23 cellular contexts compared by ENCODE assay signal in the genomic region with DNA sequence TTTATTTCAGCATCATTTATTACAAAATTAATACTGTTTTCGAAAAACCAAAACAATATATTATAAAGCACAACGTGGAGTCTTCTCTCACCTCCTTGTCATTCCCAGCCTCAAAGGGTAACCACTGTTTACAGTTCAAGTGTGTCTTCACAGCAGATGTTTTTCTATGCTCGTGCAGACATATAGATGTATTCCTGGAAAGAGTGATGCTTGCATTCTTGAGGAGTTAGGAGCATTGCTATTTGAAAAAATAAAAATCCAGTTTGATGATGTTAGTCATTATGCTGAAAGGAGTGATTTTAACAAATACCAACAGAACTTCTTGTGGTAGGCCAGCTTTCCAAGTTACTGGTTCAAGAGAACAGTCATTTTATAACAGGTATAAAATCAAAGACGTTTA.
DNase-seq lines count a peak whose midpoint lies in the region; TF ChIP-seq lines count a peak whose summit lies in the region.
"Had no signal": no experiment of that assay in that cellular context is flagged by ENCODE, and none has a peak within 500 bp of the region (broad histone marks: within the 10 kb centered on the region; RNA-seq: fewer than 3 reads in every experiment).

No MANE protein-coding gene starts in this region.

- WGBS in testis, 2 donors: 55 to 63% methylated on average over 4 of the region's 4 CpGs

- DNase-seq in EH (ENCODE audit: low read depth) (peak; percentile 57), WERI-Rb-1 (no peak), fibroblast of mammary gland (ENCODE audit: low read depth) (peak; percentile 29), non-pigmented ciliary epithelial cell (ENCODE audit: low read depth) (peak; percentile 45), occipital lobe (lab: John Stamatoyannopoulos, UW) (no peak), testis (no peak), NCI-H1092 (lab: John Stamatoyannopoulos, UW) (no peak)
- DNase-seq: activated CD8-positive, alpha-beta T cell treated with anti-CD3 and anti-CD28 coated beads, Interleukin-2, amount 10 ng/mL, durations not matched to agents 7 days and 5 days; activated T-cell treated with anti-CD3 and anti-CD28 coated beads, Interleukin-2, amount 50 U/mL, for 1 hour; BE2C; heart left ventricle; KBM-7; left colon; mesendoderm; MM.1S; NCI-H1436 treated with DMSO at 0.1 percent for 48 hours; NCI-H2107; NCI-H510A; NK-92 treated with Interleukin-12 subunit alpha and Interleukin-12 subunit beta, amount 100 ng/mL, for 24 hours; PC-9; Right ventricle myocardium superior; stimulated activated naive CD8-positive, alpha-beta T cell treated with anti-CD3 and anti-CD28 coated beads, Interleukin-15, Interleukin-2, amounts not matched to agents 100 U/mL and 50 U/mL, for 24 hours; thyroid gland had no signal

- H3K4me3 ChIP-seq in WERI-Rb-1 (ENCODE audit: low read depth, low read length): no peak overlapping the region
- H3K4me3 ChIP-seq in fibroblast of mammary gland (ENCODE audit: control insufficient read depth, low read depth, low read length): no peak overlapping the region
- H3K4me3 ChIP-seq in testis: no peak overlapping the region
- H3K4me3 ChIP-seq: heart left ventricle, PC-9, thyroid gland had no signal

- intact Hi-C loops in testis (cut with DNase I; ENCODE audit: low total_unique reads): no loop called here

- H3K27me3 ChIP-seq in WERI-Rb-1 (ENCODE audit: insufficient read depth, low read depth, severe bottlenecking) (no peaks in the 10 kb centered on the region), testis (no peaks in the 10 kb centered on the region)
- H3K27me3 ChIP-seq: BE2C, heart left ventricle, thyroid gland had no signal

- H3K9me3 ChIP-seq in WERI-Rb-1 (ENCODE audit: severe bottlenecking) (no peaks in the 10 kb centered on the region), testis (no peaks in the 10 kb centered on the region)
- H3K9me3 ChIP-seq: BE2C, heart left ventricle, thyroid gland had no signal

- H3K36me3 ChIP-seq in WERI-Rb-1 (no peaks in the 10 kb centered on the region), testis (ENCODE audit: low read depth, missing control alignments) (no peaks in the 10 kb centered on the region)
- H3K36me3 ChIP-seq: BE2C, heart left ventricle, thyroid gland had no signal

- no peak for TF ChIP-seq CTCF in WERI-Rb-1 (IDR thresholded peaks at IDR 0.05; ENCODE audit: low read depth, low read length)
- TF ChIP-seq CTCF in fibroblast of mammary gland (conservative IDR thresholded peaks at IDR 0.05; ENCODE audit: control insufficient read depth, insufficient read depth, low read depth, low read length): no peak
- TF ChIP-seq CTCF in testis (IDR thresholded peaks at IDR 0.05): no peak

- H3K27ac ChIP-seq in WERI-Rb-1 (peak overlapping the region; percentile 44), testis (no peak overlapping the region)
- H3K27ac ChIP-seq: heart left ventricle, PC-9, thyroid gland had no signal

- no peak for TF ChIP-seq POLR2A in testis (IDR thresholded peaks at IDR 0.05)

- H3K4me1 ChIP-seq in testis: no peaks in the 10 kb centered on the region
- H3K4me1 ChIP-seq: thyroid gland had no signal

Comparison
In these comparisons a context has a peak if more than half of its experiments do, and no peak if none do; other contexts are left out.
1. DNase-seq: peak in EH (single experiment), fibroblast of mammary gland (single experiment) and non-pigmented ciliary epithelial cell (single experiment); none in WERI-Rb-1 (single experiment), occipital lobe (single experiment), testis (single experiment) and NCI-H1092 (single experiment).